ENCODE assay signal across 10 cellular contexts in the genomic region with DNA sequence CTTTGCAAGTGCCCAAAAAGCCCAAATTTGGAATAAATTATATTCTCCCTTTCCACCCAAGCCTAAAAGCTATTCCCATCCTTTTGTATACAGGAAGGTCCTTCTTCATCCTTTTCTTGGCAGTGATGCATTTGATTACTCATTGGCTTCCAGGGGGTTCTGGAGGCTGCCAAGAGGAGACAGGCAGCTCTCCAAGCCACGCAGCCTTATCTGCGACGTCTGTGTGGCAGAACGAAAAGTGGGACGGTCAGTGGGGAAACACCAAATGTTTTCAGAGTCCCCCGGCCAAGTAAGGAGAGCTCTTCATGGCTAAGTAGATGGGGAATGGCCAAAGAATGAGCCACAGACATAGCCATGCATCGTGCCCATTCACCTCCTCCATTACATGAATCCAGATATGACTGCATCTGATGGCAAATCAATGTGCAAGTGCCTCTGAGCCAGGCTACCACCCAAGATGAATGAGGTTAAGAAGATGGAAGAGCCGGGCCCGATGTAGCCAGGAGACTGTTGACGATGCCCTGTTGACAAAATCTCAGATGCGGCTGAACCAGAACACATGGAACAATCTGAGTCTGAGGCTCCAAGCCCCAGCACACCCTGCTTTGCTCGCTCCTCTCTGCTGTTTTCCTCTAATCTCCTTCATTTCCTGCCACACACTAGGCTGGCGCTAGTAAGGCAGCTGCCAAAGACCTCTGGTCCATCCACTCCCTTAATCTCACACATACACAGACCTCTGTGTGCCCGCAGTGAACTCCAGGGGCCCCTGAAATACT. TPM values are rescaled to one million over a fixed set of nuclear protein-coding genes. Genes with fewer than 3 reads are reported as not detected.
DNase-seq lines count a peak whose midpoint lies in the region; ATAC-seq and TF ChIP-seq lines count a peak whose summit lies in the region.
"Had no signal": no experiment of that assay in that cellular context is flagged by ENCODE, and none has a peak within 500 bp of the region (broad histone marks: within the 10 kb centered on the region; RNA-seq: fewer than 3 reads in every experiment).

No MANE protein-coding gene starts in this region.

- 20% methylated on average over 14 of the region's 14 CpGs for WGBS in urinary bladder

- CTCF ChIA-PET in activated CD8-positive, alpha-beta T cell treated with anti-CD3 and anti-CD28 coated beads, Interleukin-2, amount 10 ng/mL, durations not matched to agents 7 days and 5 days (lab: Charles Lee): no interaction called here
- CTCF ChIA-PET in activated CD8-positive, alpha-beta T cell treated with anti-CD3 and anti-CD28 coated beads for 36 hours (lab: Charles Lee): interaction anchor here (0.9 to 1.1 kb wide), 2 partner anchors 34 to 131 kb away, joined by 3 read pairs; no protein-coding TSS in a partner anchor

- peaks cover 79% of the 10 kb centered on the region for H3K36me3 Mint-ChIP-seq in activated CD8-positive, alpha-beta T cell treated with anti-CD3 and anti-CD28 coated beads, Interleukin-2, amount 10 ng/mL, durations not matched to agents 7 days and 5 days (ENCODE audit: low read depth)
- peaks cover 4% of the 10 kb centered on the region for H3K36me3 Mint-ChIP-seq in activated CD8-positive, alpha-beta T cell treated with anti-CD3 and anti-CD28 coated beads for 36 hours (ENCODE audit: low read depth)

- H3K27ac Mint-ChIP-seq in activated CD8-positive, alpha-beta T cell treated with anti-CD3 and anti-CD28 coated beads, Interleukin-2, amount 10 ng/mL, durations not matched to agents 7 days and 5 days: peak overlapping the region; percentile 48
- no peak overlapping the region for H3K27ac Mint-ChIP-seq in activated CD8-positive, alpha-beta T cell treated with anti-CD3 and anti-CD28 coated beads for 36 hours

- intact Hi-C loops in activated CD8-positive, alpha-beta T cell treated with anti-CD3 and anti-CD28 coated beads for 36 hours (cut with micrococcal nuclease): no loop called here
- intact Hi-C loops in mucosa of descending colon (cut with DNase I, micrococcal nuclease): no loop called here

- H3K9me3 Mint-ChIP-seq in activated CD8-positive, alpha-beta T cell treated with anti-CD3 and anti-CD28 coated beads, Interleukin-2, amount 10 ng/mL, durations not matched to agents 7 days and 5 days (ENCODE audit: insufficient read depth): no peaks in the 10 kb centered on the region
- H3K9me3 Mint-ChIP-seq in activated CD8-positive, alpha-beta T cell treated with anti-CD3 and anti-CD28 coated beads for 36 hours: no peaks in the 10 kb centered on the region
- H3K9me3 Mint-ChIP-seq: activated T-cell treated with anti-CD3 and anti-CD28 coated beads, Interleukin-2, amount 50 U/mL, for 72 hours had no signal

- H3K4me1 ChIP-seq in mucosa of descending colon (ENCODE audit: low read depth): peaks cover 6% of the 10 kb centered on the region
- peaks cover 2% of the 10 kb centered on the region for H3K4me1 ChIP-seq in urinary bladder (ENCODE audit: insufficient read depth)

- DNase-seq in activated CD8-positive, alpha-beta T cell treated with anti-CD3 and anti-CD28 coated beads, Interleukin-2, amount 10 ng/mL, durations not matched to agents 7 days and 5 days: no peak
- no peak for DNase-seq in activated CD8-positive, alpha-beta T cell treated with anti-CD3 and anti-CD28 coated beads for 36 hours
- DNase-seq in cardiac fibroblast (ENCODE audit: low read depth in 2 of 2) (peak; percentile 83 to 93), mucosa of descending colon (no peak), 8988T (no peak), DMS79 treated with DMSO at 0.1 percent for 48 hours (lab: John Stamatoyannopoulos, UW) (no peak)
- no peak for DNase-seq in activated effector memory CD4-positive, alpha-beta T cell treated with anti-CD3 and anti-CD28 coated beads, Interleukin-2, amount 50 U/mL, for 16 hours
- DNase-seq: activated T-cell treated with anti-CD3 and anti-CD28 coated beads, Interleukin-2, amount 50 U/mL, for 72 hours had no signal

- TF ChIP-seq CTCF in activated CD8-positive, alpha-beta T cell treated with anti-CD3 and anti-CD28 coated beads for 36 hours (IDR thresholded peaks at IDR 0.05): no peak
- TF ChIP-seq CTCF in cardiac fibroblast (IDR thresholded peaks at IDR 0.05; ENCODE audit: low read depth, low read length) (no peak), mucosa of descending colon (IDR thresholded peaks at IDR 0.05) (no peak)

- H3K4me1 Mint-ChIP-seq in activated CD8-positive, alpha-beta T cell treated with anti-CD3 and anti-CD28 coated beads, Interleukin-2, amount 10 ng/mL, durations not matched to agents 7 days and 5 days (ENCODE audit: low read depth): peaks cover 61% of the 10 kb centered on the region
- no peaks in the 10 kb centered on the region for H3K4me1 Mint-ChIP-seq in activated CD8-positive, alpha-beta T cell treated with anti-CD3 and anti-CD28 coated beads for 36 hours (ENCODE audit: low read depth)

- H3K9me3 ChIP-seq in mucosa of descending colon: no peaks in the 10 kb centered on the region
- H3K9me3 ChIP-seq: BLaER1 had no signal

- no peak for ATAC-seq in activated CD8-positive, alpha-beta T cell treated with anti-CD3 and anti-CD28 coated beads, Interleukin-2, amount 10 ng/mL, durations not matched to agents 7 days and 5 days
- ATAC-seq in activated CD8-positive, alpha-beta T cell treated with anti-CD3 and anti-CD28 coated beads for 36 hours: no peak
- peak; percentile 49 for ATAC-seq in mucosa of descending colon

- no peaks in the 10 kb centered on the region for H3K27me3 Mint-ChIP-seq in activated CD8-positive, alpha-beta T cell treated with anti-CD3 and anti-CD28 coated beads, Interleukin-2, amount 10 ng/mL, durations not matched to agents 7 days and 5 days (ENCODE audit: low read depth)
- peaks cover 2% of the 10 kb centered on the region for H3K27me3 Mint-ChIP-seq in activated CD8-positive, alpha-beta T cell treated with anti-CD3 and anti-CD28 coated beads for 36 hours

- POLR2A ChIA-PET in activated CD8-positive, alpha-beta T cell treated with anti-CD3 and anti-CD28 coated beads, Interleukin-2, amount 10 ng/mL, durations not matched to agents 7 days and 5 days (lab: Charles Lee): no interaction called here
- POLR2A ChIA-PET in activated CD8-positive, alpha-beta T cell treated with anti-CD3 and anti-CD28 coated beads for 36 hours (lab: Charles Lee): no interaction called here

- no peaks in the 10 kb centered on the region for H3K36me3 ChIP-seq in mucosa of descending colon (ENCODE audit: low read depth)
- no peaks in the 10 kb centered on the region for H3K36me3 ChIP-seq in urinary bladder (ENCODE audit: insufficient read depth)

- H3K27ac ChIP-seq in urinary bladder (ENCODE audit: low read depth): peak overlapping the region; percentile 32
- H3K27ac ChIP-seq: BLaER1 had no signal

- H3K4me3 ChIP-seq in cardiac fibroblast (replicated peaks in 1 of 2; ENCODE audit: low read depth in 2 of 2, low read length in 2 of 2) (no peak overlapping the region), mucosa of descending colon (no peak overlapping the region), urinary bladder (ENCODE audit: low read depth, low read length) (no peak overlapping the region)
- H3K4me3 ChIP-seq: BLaER1 had no signal

- H3K4me3 Mint-ChIP-seq in activated CD8-positive, alpha-beta T cell treated with anti-CD3 and anti-CD28 coated beads, Interleukin-2, amount 10 ng/mL, durations not matched to agents 7 days and 5 days: no peak overlapping the region
- H3K4me3 Mint-ChIP-seq in activated CD8-positive, alpha-beta T cell treated with anti-CD3 and anti-CD28 coated beads for 36 hours: no peak overlapping the region
- H3K4me3 Mint-ChIP-seq: activated T-cell treated with anti-CD3 and anti-CD28 coated beads, Interleukin-2, amount 50 U/mL, for 72 hours had no signal

RNA-seq across cellular contexts. Expression of gene ADAM19, which starts 12.0 kb away (rescaled TPM):
- total RNA-seq in activated CD8-positive, alpha-beta T cell treated with anti-CD3 and anti-CD28 coated beads, Interleukin-2, amount 10 ng/mL, durations not matched to agents 7 days and 5 days: 10 to 100 TPM; 77.7 to 80.6 TPM
- 10 to 100 TPM; 12.3 to 12.9 TPM for total RNA-seq in activated CD8-positive, alpha-beta T cell treated with anti-CD3 and anti-CD28 coated beads for 36 hours
- total RNA-seq in mucosa of descending colon: 10 to 100 TPM in 1 of 3 donors, 1 to 10 TPM in 2; 6.4 to 32.6 (median 8.9) TPM
- total RNA-seq in urinary bladder: 49.8 TPM
- 26.4 TPM for polyA plus RNA-seq in urinary bladder

Comparison
In these comparisons a context has a peak if more than half of its experiments do, and no peak if none do; other contexts are left out.
1. DNase-seq: peak in cardiac fibroblast (2 of 2); none in activated CD8-positive, alpha-beta T cell treated with anti-CD3 and anti-CD28 coated beads, Interleukin-2, amount 10 ng/mL, durations not matched to agents 7 days and 5 days (single experiment), activated CD8-positive, alpha-beta T cell treated with anti-CD3 and anti-CD28 coated beads for 36 hours (single experiment), mucosa of descending colon (0 of 3), activated effector memory CD4-positive, alpha-beta T cell treated with anti-CD3 and anti-CD28 coated beads, Interleukin-2, amount 50 U/mL, for 16 hours (single experiment), 8988T (single experiment) and DMS79 treated with DMSO at 0.1 percent for 48 hours (single experiment).